Comparison of ENCODE assay signal across 8 cellular contexts in the genomic region with DNA sequence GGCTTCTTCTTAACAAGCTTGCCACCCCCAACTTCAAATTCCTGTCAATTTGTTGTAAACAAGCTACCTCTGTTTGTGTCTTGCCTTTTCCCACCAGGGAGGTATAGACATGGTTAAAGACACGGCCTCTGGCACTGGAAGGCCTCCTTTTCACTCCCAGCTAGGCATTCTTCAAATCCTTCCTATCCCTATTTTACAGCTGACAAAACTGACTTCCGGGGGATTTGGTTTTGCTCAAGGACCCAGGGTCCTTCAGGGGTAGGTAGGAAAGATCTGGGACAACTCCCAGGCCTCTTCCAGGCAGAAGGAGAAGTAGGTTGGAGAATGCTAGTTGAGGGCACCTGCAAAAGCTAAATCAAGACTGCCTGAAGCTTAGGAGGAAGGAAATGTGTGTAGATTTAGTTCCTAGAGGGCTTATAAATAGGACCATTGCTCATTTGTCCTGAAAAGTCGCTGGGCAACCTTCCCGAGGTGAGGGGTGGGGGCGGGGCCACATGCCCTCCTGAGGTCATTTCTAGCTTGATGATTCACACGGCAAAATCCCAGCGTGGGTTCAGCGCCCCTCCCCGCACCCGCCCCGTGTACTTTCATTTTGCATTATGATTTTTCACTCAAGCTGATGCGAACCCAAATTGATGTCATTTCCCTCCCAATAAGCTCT. TPM values are rescaled to one million over a fixed set of nuclear protein-coding genes. Genes with fewer than 3 reads are reported as not detected.
DNase-seq lines count a peak whose midpoint lies in the region; ATAC-seq and TF ChIP-seq lines count a peak whose summit lies in the region.

No MANE protein-coding gene starts in this region.

- intact Hi-C loops in Panc1 (cut with micrococcal nuclease; ENCODE audit: unreplicated experiment): no loop called here
- intact Hi-C loops in left cardiac atrium (cut with DNase I): no loop called here

- H3K4me1 ChIP-seq in Panc1 (ENCODE audit: control insufficient read depth, insufficient read depth, low read length) (peaks cover 4% of the 10 kb centered on the region; the same call in 1 of the 2 replicates), skeletal muscle tissue (ENCODE audit: control insufficient read depth in 3 of 3, insufficient read depth in 3 of 3, low read length in 3 of 3) (peaks cover 19 to 23% (median 23%) of the 10 kb centered on the region in 3 donors)

- H3K27ac ChIP-seq in Panc1 (ENCODE audit: low read length): no peak overlapping the region
- H3K27ac ChIP-seq in skeletal muscle tissue (ENCODE audit: low read depth, low read length): peak overlapping the region; percentile 90

- peaks cover 7% of the 10 kb centered on the region for H3K4me1 Mint-ChIP-seq in endothelial cell (ENCODE audit: unreplicated experiment)

- H3K9me3 Mint-ChIP-seq in endothelial cell (ENCODE audit: unreplicated experiment): no peaks in the 10 kb centered on the region

- POLR2A ChIA-PET in Panc1 (lab: Charles Lee): no interaction called here

- peak overlapping the region; percentile 63 to 77 (median 66) for H3K9ac ChIP-seq in skeletal muscle tissue (ENCODE audit: low read depth in 1 of 3, low read length in 3 of 3)

- H3K36me3 Mint-ChIP-seq in endothelial cell (ENCODE audit: low read depth, unreplicated experiment): no peaks in the 10 kb centered on the region

- no peaks in the 10 kb centered on the region for H3K9me3 ChIP-seq in Panc1 (ENCODE audit: control insufficient read depth, insufficient read depth, low read depth, low read length)
- no peaks in the 10 kb centered on the region for H3K9me3 ChIP-seq in skeletal muscle tissue (ENCODE audit: control insufficient read depth in 3 of 3, low read length in 3 of 3)

- DNase-seq in AG10803 (ENCODE audit: low read depth) (peak; percentile 60), Panc1 (ENCODE audit: low read depth, low spot score) (no peak), activated gamma-delta T cell (lab: John Stamatoyannopoulos, UW) (peak; percentile 18), left cardiac atrium (peak; percentile 81), endothelial cell (ENCODE audit: low spot score) (no peak)
- DNase-seq in central memory CD4-positive, alpha-beta T cell: no peak

- H3K4me3 ChIP-seq in AG10803 (ENCODE audit: low read length) (peak overlapping the region; percentile 37), Panc1 (ENCODE audit: low read depth in 2 of 2, low read length in 2 of 2) (peak overlapping the region; percentile 2 to 26; a peak in 2 of 4 replicates), skeletal muscle tissue (ENCODE audit: low read length in 3 of 3) (peak overlapping the region; percentile 57 to 65 (median 60))

- H3K27ac Mint-ChIP-seq in endothelial cell (ENCODE audit: unreplicated experiment): no peak overlapping the region

- H3K36me3 ChIP-seq in Panc1 (ENCODE audit: control insufficient read depth, insufficient read depth, low read length): no peaks in the 10 kb centered on the region
- no peaks in the 10 kb centered on the region for H3K36me3 ChIP-seq in skeletal muscle tissue (ENCODE audit: control insufficient read depth in 3 of 3, insufficient read depth in 3 of 3, low read length in 3 of 3)

- ATAC-seq in GM21786 (IDR thresholded peaks at IDR 0.05; ENCODE audit: unreplicated experiment) (peak; percentile 60), Panc1 (no peak), left cardiac atrium (peak; percentile 67 to 87)

- H3K4me3 Mint-ChIP-seq in endothelial cell (ENCODE audit: unreplicated experiment): no peak overlapping the region

- TF ChIP-seq CTCF in AG10803 (conservative IDR thresholded peaks at IDR 0.05; ENCODE audit: low read length) (no peak), Panc1 (IDR thresholded peaks at IDR 0.05) (no peak), endothelial cell (IDR thresholded peaks at IDR 0.05; ENCODE audit: unreplicated experiment) (no peak)

- in situ Hi-C loops in Panc1 (cut with HindIII; ENCODE audit: low pct_unique_long_range_greater_than_20kb, low sequenced_read_pairs): no loop called here

- no TSS peak for BruUV-seq in Panc1 (replicated peaks; lab: Mats Ljungman, UMichigan)

- no peaks in the 10 kb centered on the region for H3K27me3 Mint-ChIP-seq in endothelial cell (ENCODE audit: unreplicated experiment)

- CTCF ChIA-PET in Panc1 (lab: Charles Lee): no interaction called here

- no peaks in the 10 kb centered on the region for H3K27me3 ChIP-seq in Panc1 (ENCODE audit: control insufficient read depth, insufficient read depth, low read length)
- H3K27me3 ChIP-seq in skeletal muscle tissue (ENCODE audit: control insufficient read depth in 3 of 3, insufficient read depth in 3 of 3, low read length in 3 of 3): no peaks in the 10 kb centered on the region

RNA-seq across cellular contexts. Expression of a gene that starts 36.3 kb away (rescaled TPM):
- total RNA-seq in Panc1 (2021; ENCODE audit: unreplicated experiment): 8.8 TPM
- 4.2 TPM for polyA plus RNA-seq in Panc1 (2012; ENCODE audit: insufficient read length)
- 10 to 100 TPM in 1 of 2 donors, 1 to 10 TPM in 1; 8.7 to 10.3 TPM for total RNA-seq in left cardiac atrium
- 9.9 TPM for total RNA-seq in skeletal muscle tissue
- 40.7 TPM for total RNA-seq in endothelial cell (ENCODE audit: unreplicated experiment)

Comparison
In these comparisons a context has a peak if more than half of its experiments do, and no peak if none do; other contexts are left out.
1. DNase-seq: peak in AG10803 (single experiment), activated gamma-delta T cell (single experiment) and left cardiac atrium (single experiment); none in Panc1 (single experiment), endothelial cell (single experiment) and central memory CD4-positive, alpha-beta T cell (single experiment).
2. Peak in every context shown above with its lines, with median percentiles within 50 percentile points of each other: H3K4me3 ChIP-seq.